1 cellular context compared by ENCODE assay signal in the genomic region with DNA sequence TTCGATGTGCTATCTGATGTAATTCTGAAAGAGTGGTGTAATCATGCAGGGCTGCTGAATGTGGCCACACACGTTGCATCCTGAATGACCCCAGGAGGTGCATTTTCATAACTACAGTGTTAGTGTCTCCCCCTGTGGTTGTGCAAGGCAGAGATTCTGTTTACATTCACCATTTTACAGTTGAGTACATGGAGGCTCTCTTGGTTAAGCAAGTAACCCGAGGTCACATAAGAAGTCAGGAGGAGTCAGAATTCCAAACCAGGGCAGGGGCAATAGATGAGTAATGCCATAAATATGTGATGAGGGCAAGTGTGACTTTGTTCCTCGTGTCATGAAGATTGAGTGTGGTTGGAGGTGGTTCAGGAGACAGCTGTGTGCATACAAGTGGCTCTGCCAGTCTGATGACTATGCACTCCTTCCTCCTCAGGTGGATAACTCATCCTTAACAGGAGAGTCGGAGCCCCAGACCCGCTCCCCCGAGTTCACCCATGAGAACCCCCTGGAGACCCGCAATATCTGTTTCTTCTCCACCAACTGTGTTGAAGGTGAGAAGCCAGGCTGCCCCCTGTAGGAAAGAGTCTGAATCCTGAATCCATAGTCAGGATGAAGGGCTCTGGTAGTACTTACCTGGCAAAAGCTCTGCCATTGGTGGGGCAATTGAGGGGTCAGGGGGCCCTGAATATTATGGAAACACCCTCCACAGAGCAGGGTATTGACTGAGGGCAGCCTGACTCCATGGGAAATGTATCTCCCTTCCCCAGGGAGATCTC.
TF ChIP-seq lines count a peak whose summit lies in the region.

No MANE protein-coding gene starts in this region.

TF ChIP-seq in HepG2, 621 proteins besides CTCF, POLR2A, EP300 and RAD21 (continues in another document):
- 0 out of 2 replicates have a peak, but pooled peaks have one; percentile 22 for TF ChIP-seq NR2F2 (IDR thresholded peaks at IDR 0.05; ENCODE audit: borderline replicate concordance, low read depth)
- 0 out of 2 replicates have a peak, but pooled peaks have one; percentile 10 for TF ChIP-seq THAP11 (CRISPR knock-in tag; IDR thresholded peaks at IDR 0.05)
- TF ChIP-seq ZNF3 (CRISPR knock-in tag; IDR thresholded peaks at IDR 0.05) = 0 out of 2 replicates have a peak, but pooled peaks have one; percentile 39
- TF ChIP-seq, protein P1, sequence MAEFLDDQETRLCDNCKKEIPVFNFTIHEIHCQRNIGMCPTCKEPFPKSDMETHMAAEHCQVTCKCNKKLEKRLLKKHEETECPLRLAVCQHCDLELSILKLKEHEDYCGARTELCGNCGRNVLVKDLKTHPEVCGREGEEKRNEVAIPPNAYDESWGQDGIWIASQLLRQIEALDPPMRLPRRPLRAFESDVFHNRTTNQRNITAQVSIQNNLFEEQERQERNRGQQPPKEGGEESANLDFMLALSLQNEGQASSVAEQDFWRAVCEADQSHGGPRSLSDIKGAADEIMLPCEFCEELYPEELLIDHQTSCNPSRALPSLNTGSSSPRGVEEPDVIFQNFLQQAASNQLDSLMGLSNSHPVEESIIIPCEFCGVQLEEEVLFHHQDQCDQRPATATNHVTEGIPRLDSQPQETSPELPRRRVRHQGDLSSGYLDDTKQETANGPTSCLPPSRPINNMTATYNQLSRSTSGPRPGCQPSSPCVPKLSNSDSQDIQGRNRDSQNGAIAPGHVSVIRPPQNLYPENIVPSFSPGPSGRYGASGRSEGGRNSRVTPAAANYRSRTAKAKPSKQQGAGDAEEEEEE (CRISPR knock-in tag; IDR thresholded peaks at IDR 0.05; ENCODE audit: borderline replicate concordance) = no peak
- peak; percentile 83 for TF ChIP-seq TEAD3 (CRISPR knock-in tag; optimal IDR thresholded peaks at IDR 0.05; ENCODE audit: borderline replicate concordance)
- no peak for TF ChIP-seq FLYWCH1 (CRISPR knock-in tag; IDR thresholded peaks at IDR 0.05)
- TF ChIP-seq TARDBP (CRISPR knock-in tag; IDR thresholded peaks at IDR 0.05) = no peak
- TF ChIP-seq YEATS4 (CRISPR knock-in tag; IDR thresholded peaks at IDR 0.05; ENCODE audit: borderline replicate concordance) = no peak
- TF ChIP-seq ATF2 (CRISPR knock-in tag; IDR thresholded peaks at IDR 0.05) = 0 out of 2 replicates have a peak, but pooled peaks have one; percentile 29
- peak; percentile 79 for TF ChIP-seq ZNF7 (CRISPR knock-in tag; IDR thresholded peaks at IDR 0.05)
- no peak for TF ChIP-seq ZNF547 (CRISPR knock-in tag; IDR thresholded peaks at IDR 0.05)
- 0 out of 2 replicates have a peak, but pooled peaks have one; percentile 20 for TF ChIP-seq FOXP4 (CRISPR knock-in tag; IDR thresholded peaks at IDR 0.05)
- TF ChIP-seq, protein P2, sequence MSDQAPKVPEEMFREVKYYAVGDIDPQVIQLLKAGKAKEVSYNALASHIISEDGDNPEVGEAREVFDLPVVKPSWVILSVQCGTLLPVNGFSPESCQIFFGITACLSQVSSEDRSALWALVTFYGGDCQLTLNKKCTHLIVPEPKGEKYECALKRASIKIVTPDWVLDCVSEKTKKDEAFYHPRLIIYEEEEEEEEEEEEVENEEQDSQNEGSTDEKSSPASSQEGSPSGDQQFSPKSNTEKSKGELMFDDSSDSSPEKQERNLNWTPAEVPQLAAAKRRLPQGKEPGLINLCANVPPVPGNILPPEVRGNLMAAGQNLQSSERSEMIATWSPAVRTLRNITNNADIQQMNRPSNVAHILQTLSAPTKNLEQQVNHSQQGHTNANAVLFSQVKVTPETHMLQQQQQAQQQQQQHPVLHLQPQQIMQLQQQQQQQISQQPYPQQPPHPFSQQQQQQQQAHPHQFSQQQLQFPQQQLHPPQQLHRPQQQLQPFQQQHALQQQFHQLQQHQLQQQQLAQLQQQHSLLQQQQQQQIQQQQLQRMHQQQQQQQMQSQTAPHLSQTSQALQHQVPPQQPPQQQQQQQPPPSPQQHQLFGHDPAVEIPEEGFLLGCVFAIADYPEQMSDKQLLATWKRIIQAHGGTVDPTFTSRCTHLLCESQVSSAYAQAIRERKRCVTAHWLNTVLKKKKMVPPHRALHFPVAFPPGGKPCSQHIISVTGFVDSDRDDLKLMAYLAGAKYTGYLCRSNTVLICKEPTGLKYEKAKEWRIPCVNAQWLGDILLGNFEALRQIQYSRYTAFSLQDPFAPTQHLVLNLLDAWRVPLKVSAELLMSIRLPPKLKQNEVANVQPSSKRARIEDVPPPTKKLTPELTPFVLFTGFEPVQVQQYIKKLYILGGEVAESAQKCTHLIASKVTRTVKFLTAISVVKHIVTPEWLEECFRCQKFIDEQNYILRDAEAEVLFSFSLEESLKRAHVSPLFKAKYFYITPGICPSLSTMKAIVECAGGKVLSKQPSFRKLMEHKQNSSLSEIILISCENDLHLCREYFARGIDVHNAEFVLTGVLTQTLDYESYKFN (CRISPR knock-in tag; conservative IDR thresholded peaks at IDR 0.05) = peak; percentile 26; the same call in 1 of the 2 replicates
- 0 out of 2 replicates have a peak, but pooled peaks have one; percentile 31 for TF ChIP-seq JUNB (CRISPR knock-in tag; IDR thresholded peaks at IDR 0.05; ENCODE audit: borderline replicate concordance)
- peak; percentile 69; the same call in 1 of the 2 replicates for TF ChIP-seq GFI1 (CRISPR knock-in tag; IDR thresholded peaks at IDR 0.05; ENCODE audit: borderline replicate concordance)
- TF ChIP-seq ZNF792 (CRISPR knock-in tag; IDR thresholded peaks at IDR 0.05) = no peak
- peak; percentile 31; the same call in 1 of the 2 replicates for TF ChIP-seq ARID5B (CRISPR knock-in tag; IDR thresholded peaks at IDR 0.05)
- TF ChIP-seq HOXA5 (CRISPR knock-in tag; IDR thresholded peaks at IDR 0.05) = no peak
- no peak for TF ChIP-seq MTERF4 (CRISPR knock-in tag; IDR thresholded peaks at IDR 0.05)
- TF ChIP-seq RCOR2 (CRISPR knock-in tag; IDR thresholded peaks at IDR 0.05) = 0 out of 2 replicates have a peak, but pooled peaks have one; percentile 20
- peak; percentile 55; the same call in 1 of the 2 replicates for TF ChIP-seq CEBPG (CRISPR knock-in tag; IDR thresholded peaks at IDR 0.05)
- TF ChIP-seq GATAD2A (CRISPR knock-in tag; IDR thresholded peaks at IDR 0.05) = peak; percentile 54
- 0 out of 4 replicates have a peak, but pooled peaks of 1 of the 2 experiments have one; percentile 6 for TF ChIP-seq MAFK (conservative IDR thresholded peaks at IDR 0.05 in 1 of 2, IDR thresholded peaks at IDR 0.05 in 1 of 2; ENCODE audit: low read length in 2 of 2)
- peak in 1 of 2 experiments; percentile 35; a peak in 1 of 4 replicates for TF ChIP-seq NR2F1 (CRISPR knock-in tag; IDR thresholded peaks at IDR 0.05)
- peak; percentile 51; the same call in 1 of the 2 replicates for TF ChIP-seq EHMT2 (IDR thresholded peaks at IDR 0.05; ENCODE audit: borderline replicate concordance, low read depth, low read length)
- TF ChIP-seq HOMEZ (CRISPR knock-in tag; IDR thresholded peaks at IDR 0.05; ENCODE audit: low read depth) = no peak
- TF ChIP-seq, protein P3, sequence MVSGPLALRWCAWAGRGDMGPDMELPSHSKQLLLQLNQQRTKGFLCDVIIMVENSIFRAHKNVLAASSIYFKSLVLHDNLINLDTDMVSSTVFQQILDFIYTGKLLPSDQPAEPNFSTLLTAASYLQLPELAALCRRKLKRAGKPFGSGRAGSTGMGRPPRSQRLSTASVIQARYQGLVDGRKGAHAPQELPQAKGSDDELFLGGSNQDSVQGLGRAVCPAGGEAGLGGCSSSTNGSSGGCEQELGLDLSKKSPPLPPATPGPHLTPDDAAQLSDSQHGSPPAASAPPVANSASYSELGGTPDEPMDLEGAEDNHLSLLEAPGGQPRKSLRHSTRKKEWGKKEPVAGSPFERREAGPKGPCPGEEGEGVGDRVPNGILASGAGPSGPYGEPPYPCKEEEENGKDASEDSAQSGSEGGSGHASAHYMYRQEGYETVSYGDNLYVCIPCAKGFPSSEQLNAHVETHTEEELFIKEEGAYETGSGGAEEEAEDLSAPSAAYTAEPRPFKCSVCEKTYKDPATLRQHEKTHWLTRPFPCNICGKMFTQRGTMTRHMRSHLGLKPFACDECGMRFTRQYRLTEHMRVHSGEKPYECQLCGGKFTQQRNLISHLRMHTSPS (CRISPR knock-in tag; IDR thresholded peaks at IDR 0.05; ENCODE audit: low read depth) = peak; percentile 29; the same call in 1 of the 2 replicates
- TF ChIP-seq FOXA1 (IDR thresholded peaks at IDR 0.05) = no peak
- TF ChIP-seq FOXA1 (CRISPR knock-in tag; IDR thresholded peaks at IDR 0.05) = peak; percentile 52; the same call in 1 of the 2 replicates
- TF ChIP-seq SAP130 (CRISPR knock-in tag; IDR thresholded peaks at IDR 0.05; ENCODE audit: low read depth) = peak; percentile 42
- TF ChIP-seq SOX5 (CRISPR knock-in tag; IDR thresholded peaks at IDR 0.05; ENCODE audit: borderline replicate concordance) = 0 out of 2 replicates have a peak, but pooled peaks have one; percentile 33
- TF ChIP-seq KDM6A (CRISPR knock-in tag; IDR thresholded peaks at IDR 0.05; ENCODE audit: low read depth) = no peak
- 0 out of 2 replicates have a peak, but pooled peaks have one; percentile 19 for TF ChIP-seq THRA (CRISPR knock-in tag; IDR thresholded peaks at IDR 0.05; ENCODE audit: borderline replicate concordance)
